8 cellular contexts compared by ENCODE assay signal in the genomic region with DNA sequence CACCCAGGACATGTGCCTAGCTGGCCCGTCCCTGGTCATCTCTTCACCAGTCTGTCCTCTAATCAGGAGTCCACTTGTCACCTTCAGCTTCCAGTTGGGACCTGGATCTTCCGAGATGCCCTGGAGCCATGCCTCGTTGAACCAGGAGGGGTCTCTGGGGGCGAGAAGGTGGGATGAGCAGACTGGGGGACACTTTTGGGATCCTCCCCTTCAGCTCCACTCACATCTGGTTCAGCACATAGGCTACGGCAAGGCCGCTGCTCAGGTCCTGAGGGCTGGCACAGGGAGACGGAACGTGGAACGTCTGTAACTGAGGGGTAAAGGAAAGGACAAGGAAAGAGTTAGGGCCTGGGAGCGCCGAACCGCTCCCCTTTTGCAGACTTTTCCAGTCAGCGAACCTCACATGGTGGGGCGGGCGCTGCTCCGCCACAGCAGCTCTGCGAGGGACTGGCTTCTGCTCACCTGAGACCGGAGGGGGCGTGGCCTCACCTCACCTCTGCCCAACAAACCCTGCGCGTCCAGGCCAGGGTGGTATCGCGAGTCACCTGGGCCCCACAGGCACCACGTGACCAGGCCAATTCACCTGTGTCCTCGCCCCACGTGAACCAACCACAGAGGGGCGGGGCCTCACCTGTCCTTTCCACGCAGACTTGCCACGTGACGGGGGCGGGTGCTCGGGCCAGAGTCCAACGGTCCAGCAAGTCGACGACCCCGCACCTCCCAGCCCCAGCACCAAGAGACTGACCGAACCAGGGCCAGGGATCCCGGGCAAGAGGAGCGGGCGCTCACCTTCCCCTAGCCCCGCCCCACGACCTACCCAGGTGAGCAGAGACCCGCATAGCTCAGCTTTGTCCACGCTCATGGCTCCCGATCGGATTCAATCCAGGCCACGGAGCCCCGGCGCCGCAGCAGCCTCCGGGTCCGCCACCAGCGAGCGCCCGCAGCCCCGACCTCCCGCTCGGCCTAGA. TPM values are rescaled to one million over a fixed set of nuclear protein-coding genes. Genes with fewer than 3 reads are reported as not detected.
A peak's percentile ranks its signal among the peaks of the same experiment; 100 is the strongest.
DNase-seq lines count a peak whose midpoint lies in the region; ATAC-seq and TF ChIP-seq lines count a peak whose summit lies in the region.

A gene with protein sequence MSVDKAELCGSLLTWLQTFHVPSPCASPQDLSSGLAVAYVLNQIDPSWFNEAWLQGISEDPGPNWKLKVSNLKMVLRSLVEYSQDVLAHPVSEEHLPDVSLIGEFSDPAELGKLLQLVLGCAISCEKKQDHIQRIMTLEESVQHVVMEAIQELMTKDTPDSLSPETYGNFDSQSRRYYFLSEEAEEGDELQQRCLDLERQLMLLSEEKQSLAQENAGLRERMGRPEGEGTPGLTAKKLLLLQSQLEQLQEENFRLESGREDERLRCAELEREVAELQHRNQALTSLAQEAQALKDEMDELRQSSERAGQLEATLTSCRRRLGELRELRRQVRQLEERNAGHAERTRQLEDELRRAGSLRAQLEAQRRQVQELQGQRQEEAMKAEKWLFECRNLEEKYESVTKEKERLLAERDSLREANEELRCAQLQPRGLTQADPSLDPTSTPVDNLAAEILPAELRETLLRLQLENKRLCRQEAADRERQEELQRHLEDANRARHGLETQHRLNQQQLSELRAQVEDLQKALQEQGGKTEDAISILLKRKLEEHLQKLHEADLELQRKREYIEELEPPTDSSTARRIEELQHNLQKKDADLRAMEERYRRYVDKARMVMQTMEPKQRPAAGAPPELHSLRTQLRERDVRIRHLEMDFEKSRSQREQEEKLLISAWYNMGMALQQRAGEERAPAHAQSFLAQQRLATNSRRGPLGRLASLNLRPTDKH (minus strand): TSS at position 965 of the 968 bp plus-strand sequence. CDS start 103 bp downstream, at position 862.

- H3K27me3 ChIP-seq in CD4-positive, alpha-beta memory T cell (ENCODE audit: insufficient read depth, low read length), result no peaks in the 10 kb centered on the region
- H3K27me3 ChIP-seq in OCI-LY1 (ENCODE audit: insufficient read depth, low read length) (no peaks in the 10 kb centered on the region), stomach (no peaks in the 10 kb centered on the region)

- TF ChIP-seq POLR2A in stomach (IDR thresholded peaks at IDR 0.05), result peak in 1 of 4 donors; percentile 17

- no peaks in the 10 kb centered on the region for H4K20me1 ChIP-seq in OCI-LY1 (ENCODE audit: insufficient read depth, low read length)

- 9 to 19% (median 15%) methylated on average over 31 to 58 of the region's 58 CpGs for WGBS in stomach, 5 donors

- no peaks in the 10 kb centered on the region for H3K9me2 ChIP-seq in OCI-LY1 (ENCODE audit: low read depth, low read length)

- peak within 1 kb of the TSS; percentile 79 for H3K27ac ChIP-seq in CD4-positive, alpha-beta memory T cell (ENCODE audit: low read depth, low read length)
- H3K27ac ChIP-seq in OCI-LY1 (ENCODE audit: low read depth, low read length, poor library complexity, severe bottlenecking) (peak within 1 kb of the TSS; percentile 18), stomach (peak within 1 kb of the TSS; percentile 92 to 100 (median 93))

- peaks cover 7% of the 10 kb centered on the region; the same call in 1 of the 2 replicates for H3F3A ChIP-seq in OCI-LY1 (ENCODE audit: insufficient read depth, low read length)

- no peaks in the 10 kb centered on the region for H3K27me3 Mint-ChIP-seq in CD4-positive, alpha-beta memory T cell
- H3K27me3 Mint-ChIP-seq in central memory CD8-positive, alpha-beta T cell, result no peaks in the 10 kb centered on the region

- H3K4me3 Mint-ChIP-seq in CD4-positive, alpha-beta memory T cell, result peak within 1 kb of the TSS; percentile 76 to 88 (median 84)
- H3K4me3 Mint-ChIP-seq in central memory CD8-positive, alpha-beta T cell, result peak within 1 kb of the TSS; percentile 70

- no peaks in the 10 kb centered on the region for H3K9me3 ChIP-seq in CD4-positive, alpha-beta memory T cell (ENCODE audit: control insufficient read depth in 1 of 2, low read length in 2 of 2)
- no peaks in the 10 kb centered on the region for H3K9me3 ChIP-seq in OCI-LY1 (ENCODE audit: low read length)
- no peaks in the 10 kb centered on the region for H3K9me3 ChIP-seq in stomach

- POLR2A ChIA-PET in CD4-positive, alpha-beta memory T cell (lab: Charles Lee; ENCODE audit: partially characterized antibody), result interaction anchor here (0.6 to 16.4 kb wide), 7 partner anchors 9 to 330 kb away, joined by 3 to 1162 read pairs (median 3); partner anchors contain the start of genes DNASE2, JUNB, PRDX2 and RNASEH2A

- no peaks in the 10 kb centered on the region for H3K36me3 Mint-ChIP-seq in CD4-positive, alpha-beta memory T cell
- H3K36me3 Mint-ChIP-seq in central memory CD8-positive, alpha-beta T cell (ENCODE audit: insufficient read depth), result peaks cover 11% of the 10 kb centered on the region

- H3K4me2 ChIP-seq in OCI-LY1 (ENCODE audit: low read length), result peak within 1 kb of the TSS; percentile 77

- CTCF ChIA-PET in CD4-positive, alpha-beta memory T cell (lab: Charles Lee; ENCODE audit: partially characterized antibody), result interaction anchor here (3.1 to 27.8 kb wide), 4 partner anchors 10 to 72 kb away, joined by 17 to 906 read pairs (median 32); partner anchors contain the start of genes JUNB, PRDX2, RNASEH2A and THSD8

- no peak for TF ChIP-seq EP300 in stomach (IDR thresholded peaks at IDR 0.05)

- H3K27ac Mint-ChIP-seq in CD4-positive, alpha-beta memory T cell, result peak within 1 kb of the TSS; percentile 81 to 92 (median 85)
- H3K27ac Mint-ChIP-seq in central memory CD8-positive, alpha-beta T cell (ENCODE audit: low read depth), result peak within 1 kb of the TSS; percentile 67

- intact Hi-C loops in CD4-positive, alpha-beta memory T cell (cut with micrococcal nuclease), result loop anchor here (1.0 kb wide), 2 partner anchors 9 to 41 kb away; partner anchors contain the start of gene TRIR
- intact Hi-C loops in stomach (cut with DNase I; ENCODE audit: low total_unique reads), result no loop called here

- no peaks in the 10 kb centered on the region for H3K9me3 Mint-ChIP-seq in CD4-positive, alpha-beta memory T cell
- no peaks in the 10 kb centered on the region for H3K9me3 Mint-ChIP-seq in central memory CD8-positive, alpha-beta T cell

- no peaks in the 10 kb centered on the region for H3K36me3 ChIP-seq in CD4-positive, alpha-beta memory T cell (ENCODE audit: insufficient read depth, low read length)
- H3K36me3 ChIP-seq in OCI-LY1 (ENCODE audit: insufficient read depth, low read length), result no peaks in the 10 kb centered on the region
- peaks cover 0 to 21% (median 15%) of the 10 kb centered on the region in 4 donors for H3K36me3 ChIP-seq in stomach

- TF ChIP-seq CTCF in OCI-LY1 (IDR thresholded peaks at IDR 0.05; ENCODE audit: low read length) (no peak), stomach (IDR thresholded peaks at IDR 0.05) (peak in 1 of 7 experiments; percentile 16)

- peak within 1 kb of the TSS; percentile 61 for H3K9ac ChIP-seq in OCI-LY1 (ENCODE audit: low read length)

- ATAC-seq in HG02678 (IDR thresholded peaks at IDR 0.05; ENCODE audit: unreplicated experiment) (peak; percentile 7), left lobe of liver (peak; percentile 43)
- ATAC-seq in central memory CD8-positive, alpha-beta T cell (replicated peaks; ENCODE audit: extremely low read depth, poor library complexity, severe bottlenecking), result peak; percentile 10

- H3K4me1 ChIP-seq in CD4-positive, alpha-beta memory T cell (ENCODE audit: insufficient read depth, low read length), result peaks cover 33% of the 10 kb centered on the region
- H3K4me1 ChIP-seq in OCI-LY1 (ENCODE audit: insufficient read depth, low read length, severe bottlenecking) (peaks cover 34% of the 10 kb centered on the region), stomach (peaks cover 19 to 56% (median 53%) of the 10 kb centered on the region in 4 donors)

- H3K4me1 Mint-ChIP-seq in CD4-positive, alpha-beta memory T cell, result peaks cover 18 to 37% (median 30%) of the 10 kb centered on the region in 4 donors
- peaks cover 23% of the 10 kb centered on the region for H3K4me1 Mint-ChIP-seq in central memory CD8-positive, alpha-beta T cell

- DNase-seq in CD4-positive, alpha-beta memory T cell, result peak in 2 of 5 donors; percentile 41 to 70
- DNase-seq in central memory CD8-positive, alpha-beta T cell (ENCODE audit: low spot score in 2 of 2), result no peak
- DNase-seq in left lobe of liver (ENCODE audit: low spot score) (peak; percentile 89), stomach (peak; percentile 99), GOT3 (lab: John Stamatoyannopoulos, UW) (no peak), AML-193 (lab: John Stamatoyannopoulos, UW) (no peak)

- H2AFZ ChIP-seq in OCI-LY1 (ENCODE audit: low read length), result no peak within 1 kb of the TSS

- no peaks in the 10 kb centered on the region for H3K79me2 ChIP-seq in OCI-LY1 (ENCODE audit: insufficient read depth, low read length)

- H3K4me3 ChIP-seq in CD4-positive, alpha-beta memory T cell (ENCODE audit: low read length in 2 of 2), result peak within 1 kb of the TSS; percentile 39 to 62
- H3K4me3 ChIP-seq in OCI-LY1 (ENCODE audit: low read depth, low read length, poor library complexity, severe bottlenecking) (peak within 1 kb of the TSS; percentile 63), stomach (peak within 1 kb of the TSS; percentile 58 to 71 (median 64))

RNA-seq across cellular contexts. Expression of the gene that starts here (rescaled TPM):
- 10 to 100 TPM; 23.3 to 24.2 TPM for total RNA-seq in CD4-positive, alpha-beta memory T cell
- polyA plus RNA-seq in CD4-positive, alpha-beta memory T cell, result 1 to 10 TPM; 2.6 to 3.4 TPM
- total RNA-seq in left lobe of liver, result 23.2 TPM
- total RNA-seq in stomach, result 100 to 1,000 TPM in 3 of 5 donors, 10 to 100 TPM in 2; 33.0 to 797 (median 303) TPM
- polyA plus RNA-seq in stomach, result 10 to 100 TPM; 30.1 to 74.1 (median 66.7) TPM

Comparison
In these comparisons a context has a peak if more than half of its experiments do, and no peak if none do; other contexts are left out.
1. RNA of the gene that starts here (polyA plus RNA-seq): 30.1 to 74.1 TPM in stomach; 2.6 to 3.4 TPM in CD4-positive, alpha-beta memory T cell; every median in the first group is over 4 times any median in the second.
2. DNase-seq: peak in left lobe of liver (single experiment) and stomach (single experiment); none in central memory CD8-positive, alpha-beta T cell (0 of 2), GOT3 (single experiment) and AML-193 (0 of 2).
3. H3K27ac ChIP-seq: peak in every context shown above with its lines; median percentile 93 in stomach; 79 in CD4-positive, alpha-beta memory T cell; 18 in OCI-LY1.
4. Peak in every context shown above with its lines, with median percentiles within 50 percentile points of each other: H3K4me3 ChIP-seq and ATAC-seq.